In the genomic region with DNA sequence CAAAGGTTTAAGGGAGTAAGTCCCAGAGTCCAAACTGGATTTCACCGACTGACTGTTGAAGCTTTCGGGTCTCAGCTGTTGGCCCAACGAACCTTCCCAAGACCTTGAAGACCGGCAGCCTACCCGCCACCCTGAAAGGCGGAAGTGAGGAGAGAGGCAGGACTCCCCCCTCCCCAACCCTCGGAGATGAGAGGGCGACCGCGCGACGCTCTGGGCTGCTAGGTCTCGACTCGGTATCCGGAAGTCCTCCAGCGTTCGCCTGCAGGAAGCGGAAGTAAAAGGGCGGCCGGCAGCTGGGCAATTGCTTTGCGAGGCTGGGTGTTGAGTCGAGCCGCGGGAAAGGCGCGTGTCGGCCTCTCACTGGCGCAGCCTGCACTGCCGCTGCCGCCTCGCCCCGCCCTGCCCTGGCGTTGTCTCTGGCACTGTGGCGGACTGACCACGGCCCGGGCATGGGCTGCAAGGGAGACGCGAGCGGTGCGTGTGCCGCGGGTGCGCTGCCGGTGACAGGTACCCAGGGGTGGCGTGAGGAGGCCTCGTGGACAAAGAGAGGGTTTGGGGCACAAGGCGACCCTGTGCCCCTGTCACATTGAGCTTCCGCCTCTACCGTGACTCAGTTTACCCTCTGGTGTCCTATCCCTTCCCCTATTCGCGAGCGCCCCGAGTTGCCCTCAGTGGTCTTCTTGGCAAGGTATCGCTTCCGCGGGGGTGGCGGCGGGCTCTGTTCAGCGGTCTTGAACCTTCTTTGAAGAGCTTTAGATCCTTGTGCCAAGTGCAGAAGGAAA, we compare ENCODE assay signal across 1 cellular context.
A peak's percentile ranks its signal among the peaks of the same experiment; 100 is the strongest.
TF ChIP-seq lines count a peak whose summit lies in the region.

A gene with protein sequence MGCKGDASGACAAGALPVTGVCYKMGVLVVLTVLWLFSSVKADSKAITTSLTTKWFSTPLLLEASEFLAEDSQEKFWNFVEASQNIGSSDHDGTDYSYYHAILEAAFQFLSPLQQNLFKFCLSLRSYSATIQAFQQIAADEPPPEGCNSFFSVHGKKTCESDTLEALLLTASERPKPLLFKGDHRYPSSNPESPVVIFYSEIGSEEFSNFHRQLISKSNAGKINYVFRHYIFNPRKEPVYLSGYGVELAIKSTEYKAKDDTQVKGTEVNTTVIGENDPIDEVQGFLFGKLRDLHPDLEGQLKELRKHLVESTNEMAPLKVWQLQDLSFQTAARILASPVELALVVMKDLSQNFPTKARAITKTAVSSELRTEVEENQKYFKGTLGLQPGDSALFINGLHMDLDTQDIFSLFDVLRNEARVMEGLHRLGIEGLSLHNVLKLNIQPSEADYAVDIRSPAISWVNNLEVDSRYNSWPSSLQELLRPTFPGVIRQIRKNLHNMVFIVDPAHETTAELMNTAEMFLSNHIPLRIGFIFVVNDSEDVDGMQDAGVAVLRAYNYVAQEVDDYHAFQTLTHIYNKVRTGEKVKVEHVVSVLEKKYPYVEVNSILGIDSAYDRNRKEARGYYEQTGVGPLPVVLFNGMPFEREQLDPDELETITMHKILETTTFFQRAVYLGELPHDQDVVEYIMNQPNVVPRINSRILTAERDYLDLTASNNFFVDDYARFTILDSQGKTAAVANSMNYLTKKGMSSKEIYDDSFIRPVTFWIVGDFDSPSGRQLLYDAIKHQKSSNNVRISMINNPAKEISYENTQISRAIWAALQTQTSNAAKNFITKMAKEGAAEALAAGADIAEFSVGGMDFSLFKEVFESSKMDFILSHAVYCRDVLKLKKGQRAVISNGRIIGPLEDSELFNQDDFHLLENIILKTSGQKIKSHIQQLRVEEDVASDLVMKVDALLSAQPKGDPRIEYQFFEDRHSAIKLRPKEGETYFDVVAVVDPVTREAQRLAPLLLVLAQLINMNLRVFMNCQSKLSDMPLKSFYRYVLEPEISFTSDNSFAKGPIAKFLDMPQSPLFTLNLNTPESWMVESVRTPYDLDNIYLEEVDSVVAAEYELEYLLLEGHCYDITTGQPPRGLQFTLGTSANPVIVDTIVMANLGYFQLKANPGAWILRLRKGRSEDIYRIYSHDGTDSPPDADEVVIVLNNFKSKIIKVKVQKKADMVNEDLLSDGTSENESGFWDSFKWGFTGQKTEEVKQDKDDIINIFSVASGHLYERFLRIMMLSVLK (N-terminal part only) (plus strand): TSS at position 292 of the 782 bp plus-strand sequence. CDS start 158 bp downstream, at position 450.

TF ChIP-seq in HCT116, 20 proteins besides CTCF, POLR2A, EP300 and RAD21 (continued from another document):
- no peak for TF ChIP-seq ZNF274 (IDR thresholded peaks at IDR 0.05; ENCODE audit: low read depth, low read length)
- TF ChIP-seq, protein P1, sequence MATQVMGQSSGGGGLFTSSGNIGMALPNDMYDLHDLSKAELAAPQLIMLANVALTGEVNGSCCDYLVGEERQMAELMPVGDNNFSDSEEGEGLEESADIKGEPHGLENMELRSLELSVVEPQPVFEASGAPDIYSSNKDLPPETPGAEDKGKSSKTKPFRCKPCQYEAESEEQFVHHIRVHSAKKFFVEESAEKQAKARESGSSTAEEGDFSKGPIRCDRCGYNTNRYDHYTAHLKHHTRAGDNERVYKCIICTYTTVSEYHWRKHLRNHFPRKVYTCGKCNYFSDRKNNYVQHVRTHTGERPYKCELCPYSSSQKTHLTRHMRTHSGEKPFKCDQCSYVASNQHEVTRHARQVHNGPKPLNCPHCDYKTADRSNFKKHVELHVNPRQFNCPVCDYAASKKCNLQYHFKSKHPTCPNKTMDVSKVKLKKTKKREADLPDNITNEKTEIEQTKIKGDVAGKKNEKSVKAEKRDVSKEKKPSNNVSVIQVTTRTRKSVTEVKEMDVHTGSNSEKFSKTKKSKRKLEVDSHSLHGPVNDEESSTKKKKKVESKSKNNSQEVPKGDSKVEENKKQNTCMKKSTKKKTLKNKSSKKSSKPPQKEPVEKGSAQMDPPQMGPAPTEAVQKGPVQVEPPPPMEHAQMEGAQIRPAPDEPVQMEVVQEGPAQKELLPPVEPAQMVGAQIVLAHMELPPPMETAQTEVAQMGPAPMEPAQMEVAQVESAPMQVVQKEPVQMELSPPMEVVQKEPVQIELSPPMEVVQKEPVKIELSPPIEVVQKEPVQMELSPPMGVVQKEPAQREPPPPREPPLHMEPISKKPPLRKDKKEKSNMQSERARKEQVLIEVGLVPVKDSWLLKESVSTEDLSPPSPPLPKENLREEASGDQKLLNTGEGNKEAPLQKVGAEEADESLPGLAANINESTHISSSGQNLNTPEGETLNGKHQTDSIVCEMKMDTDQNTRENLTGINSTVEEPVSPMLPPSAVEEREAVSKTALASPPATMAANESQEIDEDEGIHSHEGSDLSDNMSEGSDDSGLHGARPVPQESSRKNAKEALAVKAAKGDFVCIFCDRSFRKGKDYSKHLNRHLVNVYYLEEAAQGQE (IDR thresholded peaks at IDR 0.05; ENCODE audit: low read depth), result no peak
- TF ChIP-seq SRF (IDR thresholded peaks at IDR 0.05; ENCODE audit: low read depth), result no peak; the same call in 1 of the 2 replicates
- TF ChIP-seq, protein P2, sequence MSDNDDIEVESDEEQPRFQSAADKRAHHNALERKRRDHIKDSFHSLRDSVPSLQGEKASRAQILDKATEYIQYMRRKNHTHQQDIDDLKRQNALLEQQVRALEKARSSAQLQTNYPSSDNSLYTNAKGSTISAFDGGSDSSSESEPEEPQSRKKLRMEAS (IDR thresholded peaks at IDR 0.05), result peak; percentile 98
- TF ChIP-seq EZH2 (IDR thresholded peaks at IDR 0.05), result no peak
- TF ChIP-seq, protein P3, sequence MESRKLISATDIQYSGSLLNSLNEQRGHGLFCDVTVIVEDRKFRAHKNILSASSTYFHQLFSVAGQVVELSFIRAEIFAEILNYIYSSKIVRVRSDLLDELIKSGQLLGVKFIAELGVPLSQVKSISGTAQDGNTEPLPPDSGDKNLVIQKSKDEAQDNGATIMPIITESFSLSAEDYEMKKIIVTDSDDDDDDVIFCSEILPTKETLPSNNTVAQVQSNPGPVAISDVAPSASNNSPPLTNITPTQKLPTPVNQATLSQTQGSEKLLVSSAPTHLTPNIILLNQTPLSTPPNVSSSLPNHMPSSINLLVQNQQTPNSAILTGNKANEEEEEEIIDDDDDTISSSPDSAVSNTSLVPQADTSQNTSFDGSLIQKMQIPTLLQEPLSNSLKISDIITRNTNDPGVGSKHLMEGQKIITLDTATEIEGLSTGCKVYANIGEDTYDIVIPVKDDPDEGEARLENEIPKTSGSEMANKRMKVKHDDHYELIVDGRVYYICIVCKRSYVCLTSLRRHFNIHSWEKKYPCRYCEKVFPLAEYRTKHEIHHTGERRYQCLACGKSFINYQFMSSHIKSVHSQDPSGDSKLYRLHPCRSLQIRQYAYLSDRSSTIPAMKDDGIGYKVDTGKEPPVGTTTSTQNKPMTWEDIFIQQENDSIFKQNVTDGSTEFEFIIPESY (IDR thresholded peaks at IDR 0.05; ENCODE audit: extremely low read depth, insufficient replicate concordance, low read length), result peak; percentile 79
- TF ChIP-seq CBX3 (IDR thresholded peaks at IDR 0.05; ENCODE audit: low read depth), result peak; percentile 93
- peak; percentile 98 for TF ChIP-seq ELF1 (IDR thresholded peaks at IDR 0.05; ENCODE audit: borderline replicate concordance, low read depth)
- no peak; the same call in 1 of the 2 replicates for TF ChIP-seq JUND (IDR thresholded peaks at IDR 0.05)
- TF ChIP-seq EGR1 (IDR thresholded peaks at IDR 0.05; ENCODE audit: low read depth), result peak; percentile 47; the same call in 1 of the 2 replicates
- TF ChIP-seq ZFX (IDR thresholded peaks at IDR 0.05), result peak; percentile 62; the same call in 1 of the 2 replicates
- peak; percentile 98 for TF ChIP-seq SIN3A (IDR thresholded peaks at IDR 0.05; ENCODE audit: low read depth)
- no peak for TF ChIP-seq FOSL1 (IDR thresholded peaks at IDR 0.05; ENCODE audit: low read depth)
TF ChIP-seq in HCT116: peak in this region for 11.
